Comparison of ENCODE assay signal across 20 cellular contexts in the genomic region with DNA sequence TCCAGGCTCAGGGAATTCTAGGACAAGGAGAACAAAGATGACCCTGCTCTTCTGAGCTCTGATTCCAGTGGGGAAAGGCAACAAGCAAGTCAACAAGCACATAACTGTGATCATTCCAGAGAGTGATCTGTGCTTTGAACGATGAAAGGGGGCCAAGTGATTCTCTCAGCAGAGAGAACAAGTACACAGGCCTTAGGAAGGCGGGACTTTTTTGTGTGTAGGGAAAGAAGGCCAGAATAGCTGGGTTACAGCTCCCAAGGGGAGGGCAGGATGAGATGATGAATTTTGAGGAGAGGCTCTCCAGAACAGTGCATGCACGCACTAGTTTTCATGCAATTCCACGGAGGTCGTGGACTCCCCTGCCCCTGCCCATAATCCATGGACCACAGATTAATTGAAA.
A peak's percentile ranks its signal among the peaks of the same experiment; 100 is the strongest.
DNase-seq lines count a peak whose midpoint lies in the region; ATAC-seq and TF ChIP-seq lines count a peak whose summit lies in the region.
"Had no signal": no experiment of that assay in that cellular context is flagged by ENCODE, and none has a peak within 500 bp of the region (broad histone marks: within the 10 kb centered on the region; RNA-seq: fewer than 3 reads in every experiment).

No MANE protein-coding gene starts in this region.

- no peaks in the 10 kb centered on the region for H3K27me3 Mint-ChIP-seq in nephron progenitor cell (ENCODE audit: low read depth, poor library complexity)
- no peaks in the 10 kb centered on the region for H3K27me3 Mint-ChIP-seq in chondrocyte (ENCODE audit: low read depth)

- DNase-seq in Peyer's patch (no peak), esophagus squamous epithelium (lab: John Stamatoyannopoulos, UW) (no peak), sciatic nerve (ENCODE audit: low spot score) (no peak), upper lobe of right lung (no peak), nephron progenitor cell (no peak), chondrocyte (ENCODE audit: low spot score) (no peak)
- DNase-seq in effector CD8-positive, alpha-beta T cell (lab: John Stamatoyannopoulos, UW): no peak
- DNase-seq: CD4-positive, CD25-positive, alpha-beta regulatory T cell; EL; GF-D8; GOT3; HCEC 1CT; MV-4-11; NCI-H1105 treated with DMSO at 0.1 percent for 48 hours; NCI-H2029 treated with DMSO at 0.1 percent for 48 hours; NCI-H226; NCI-H510A treated with DMSO at 0.1 percent for 48 hours; NCI-H748 treated with DMSO at 0.1 percent for 48 hours; NK-92 treated with Interleukin-12 subunit alpha and Interleukin-12 subunit beta, amount 100 ng/mL, for 24 hours had no signal

- H3K4me3 ChIP-seq in Peyer's patch (no peak overlapping the region), esophagus squamous epithelium (no peak overlapping the region), upper lobe of right lung (no peak overlapping the region)

- peaks cover 7% of the 10 kb centered on the region for H3K36me3 Mint-ChIP-seq in nephron progenitor cell (ENCODE audit: low read depth)
- H3K36me3 Mint-ChIP-seq in chondrocyte (ENCODE audit: low read depth): peaks cover 3% of the 10 kb centered on the region
- H3K36me3 Mint-ChIP-seq: CD4-positive, CD25-positive, alpha-beta regulatory T cell had no signal

- H3K4me3 Mint-ChIP-seq in nephron progenitor cell: no peak overlapping the region
- H3K4me3 Mint-ChIP-seq in chondrocyte (ENCODE audit: unreplicated experiment): no peak overlapping the region
- H3K4me3 Mint-ChIP-seq: CD4-positive, CD25-positive, alpha-beta regulatory T cell; IgD-negative memory B cell had no signal

- WGBS in esophagus squamous epithelium, 2 donors: 74 to 82% methylated on average over 5 of the region's 5 CpGs

- intact Hi-C loops in esophagus squamous epithelium (cut with DNase I) (no loop called here), sciatic nerve (cut with DNase I) (no loop called here), upper lobe of right lung (cut with DNase I) (no loop called here)

- H3K27me3 ChIP-seq in Peyer's patch: no peaks in the 10 kb centered on the region
- H3K27me3 ChIP-seq in esophagus squamous epithelium: no peaks in the 10 kb centered on the region
- H3K27me3 ChIP-seq in upper lobe of right lung: no peaks in the 10 kb centered on the region

- H3K36me3 ChIP-seq in Peyer's patch (no peaks in the 10 kb centered on the region), esophagus squamous epithelium (no peaks in the 10 kb centered on the region), upper lobe of right lung (no peaks in the 10 kb centered on the region)

- H3K27ac ChIP-seq in Peyer's patch (peak overlapping the region in 3 of 4 donors; percentile 10 to 52 (median 32)), esophagus squamous epithelium (peak overlapping the region in 3 of 4 donors; percentile 50 to 79 (median 57)), upper lobe of right lung (peak overlapping the region; percentile 63)

- peaks cover 42% of the 10 kb centered on the region for H3K9me3 Mint-ChIP-seq in nephron progenitor cell
- H3K9me3 Mint-ChIP-seq in chondrocyte (ENCODE audit: low read depth): peaks cover 13% of the 10 kb centered on the region

- TF ChIP-seq CTCF in Peyer's patch (IDR thresholded peaks at IDR 0.05) (no peak), esophagus squamous epithelium (IDR thresholded peaks at IDR 0.05) (no peak), upper lobe of right lung (IDR thresholded peaks at IDR 0.05) (no peak), nephron progenitor cell (IDR thresholded peaks at IDR 0.05) (no peak), chondrocyte (IDR thresholded peaks at IDR 0.05) (no peak)

- H3K4me1 Mint-ChIP-seq in nephron progenitor cell: peaks cover 8% of the 10 kb centered on the region
- H3K4me1 Mint-ChIP-seq in chondrocyte (ENCODE audit: low read depth): peaks cover 11% of the 10 kb centered on the region

- TF ChIP-seq POLR2A in Peyer's patch (IDR thresholded peaks at IDR 0.05) (no peak), esophagus squamous epithelium (IDR thresholded peaks at IDR 0.05) (no peak)

- H3K4me1 ChIP-seq in Peyer's patch (no peaks in the 10 kb centered on the region), esophagus squamous epithelium (peaks cover 0 to 25% (median 12%) of the 10 kb centered on the region in 3 donors), upper lobe of right lung (peaks cover 9% of the 10 kb centered on the region)

- no peaks in the 10 kb centered on the region for H3K9me3 ChIP-seq in Peyer's patch
- H3K9me3 ChIP-seq in esophagus squamous epithelium: no peaks in the 10 kb centered on the region
- H3K9me3 ChIP-seq in upper lobe of right lung: no peaks in the 10 kb centered on the region

- peak; percentile 68 for ATAC-seq in sciatic nerve
- no peak for ATAC-seq in upper lobe of right lung

- H3K27ac Mint-ChIP-seq in nephron progenitor cell (no peak overlapping the region), chondrocyte (ENCODE audit: unreplicated experiment) (no peak overlapping the region)
- H3K27ac Mint-ChIP-seq: CD4-positive, CD25-positive, alpha-beta regulatory T cell; IgD-negative memory B cell had no signal
